ENCODE assay signal across 2 cellular contexts in genomic region chr16:55242667-55243066, GRCh38.
TF ChIP-seq lines count a peak whose summit lies in the region.

No MANE protein-coding gene starts in this region.

TF ChIP-seq in GM23338, 12 proteins besides CTCF, POLR2A, EP300 and RAD21:
- TF ChIP-seq, protein P1, sequence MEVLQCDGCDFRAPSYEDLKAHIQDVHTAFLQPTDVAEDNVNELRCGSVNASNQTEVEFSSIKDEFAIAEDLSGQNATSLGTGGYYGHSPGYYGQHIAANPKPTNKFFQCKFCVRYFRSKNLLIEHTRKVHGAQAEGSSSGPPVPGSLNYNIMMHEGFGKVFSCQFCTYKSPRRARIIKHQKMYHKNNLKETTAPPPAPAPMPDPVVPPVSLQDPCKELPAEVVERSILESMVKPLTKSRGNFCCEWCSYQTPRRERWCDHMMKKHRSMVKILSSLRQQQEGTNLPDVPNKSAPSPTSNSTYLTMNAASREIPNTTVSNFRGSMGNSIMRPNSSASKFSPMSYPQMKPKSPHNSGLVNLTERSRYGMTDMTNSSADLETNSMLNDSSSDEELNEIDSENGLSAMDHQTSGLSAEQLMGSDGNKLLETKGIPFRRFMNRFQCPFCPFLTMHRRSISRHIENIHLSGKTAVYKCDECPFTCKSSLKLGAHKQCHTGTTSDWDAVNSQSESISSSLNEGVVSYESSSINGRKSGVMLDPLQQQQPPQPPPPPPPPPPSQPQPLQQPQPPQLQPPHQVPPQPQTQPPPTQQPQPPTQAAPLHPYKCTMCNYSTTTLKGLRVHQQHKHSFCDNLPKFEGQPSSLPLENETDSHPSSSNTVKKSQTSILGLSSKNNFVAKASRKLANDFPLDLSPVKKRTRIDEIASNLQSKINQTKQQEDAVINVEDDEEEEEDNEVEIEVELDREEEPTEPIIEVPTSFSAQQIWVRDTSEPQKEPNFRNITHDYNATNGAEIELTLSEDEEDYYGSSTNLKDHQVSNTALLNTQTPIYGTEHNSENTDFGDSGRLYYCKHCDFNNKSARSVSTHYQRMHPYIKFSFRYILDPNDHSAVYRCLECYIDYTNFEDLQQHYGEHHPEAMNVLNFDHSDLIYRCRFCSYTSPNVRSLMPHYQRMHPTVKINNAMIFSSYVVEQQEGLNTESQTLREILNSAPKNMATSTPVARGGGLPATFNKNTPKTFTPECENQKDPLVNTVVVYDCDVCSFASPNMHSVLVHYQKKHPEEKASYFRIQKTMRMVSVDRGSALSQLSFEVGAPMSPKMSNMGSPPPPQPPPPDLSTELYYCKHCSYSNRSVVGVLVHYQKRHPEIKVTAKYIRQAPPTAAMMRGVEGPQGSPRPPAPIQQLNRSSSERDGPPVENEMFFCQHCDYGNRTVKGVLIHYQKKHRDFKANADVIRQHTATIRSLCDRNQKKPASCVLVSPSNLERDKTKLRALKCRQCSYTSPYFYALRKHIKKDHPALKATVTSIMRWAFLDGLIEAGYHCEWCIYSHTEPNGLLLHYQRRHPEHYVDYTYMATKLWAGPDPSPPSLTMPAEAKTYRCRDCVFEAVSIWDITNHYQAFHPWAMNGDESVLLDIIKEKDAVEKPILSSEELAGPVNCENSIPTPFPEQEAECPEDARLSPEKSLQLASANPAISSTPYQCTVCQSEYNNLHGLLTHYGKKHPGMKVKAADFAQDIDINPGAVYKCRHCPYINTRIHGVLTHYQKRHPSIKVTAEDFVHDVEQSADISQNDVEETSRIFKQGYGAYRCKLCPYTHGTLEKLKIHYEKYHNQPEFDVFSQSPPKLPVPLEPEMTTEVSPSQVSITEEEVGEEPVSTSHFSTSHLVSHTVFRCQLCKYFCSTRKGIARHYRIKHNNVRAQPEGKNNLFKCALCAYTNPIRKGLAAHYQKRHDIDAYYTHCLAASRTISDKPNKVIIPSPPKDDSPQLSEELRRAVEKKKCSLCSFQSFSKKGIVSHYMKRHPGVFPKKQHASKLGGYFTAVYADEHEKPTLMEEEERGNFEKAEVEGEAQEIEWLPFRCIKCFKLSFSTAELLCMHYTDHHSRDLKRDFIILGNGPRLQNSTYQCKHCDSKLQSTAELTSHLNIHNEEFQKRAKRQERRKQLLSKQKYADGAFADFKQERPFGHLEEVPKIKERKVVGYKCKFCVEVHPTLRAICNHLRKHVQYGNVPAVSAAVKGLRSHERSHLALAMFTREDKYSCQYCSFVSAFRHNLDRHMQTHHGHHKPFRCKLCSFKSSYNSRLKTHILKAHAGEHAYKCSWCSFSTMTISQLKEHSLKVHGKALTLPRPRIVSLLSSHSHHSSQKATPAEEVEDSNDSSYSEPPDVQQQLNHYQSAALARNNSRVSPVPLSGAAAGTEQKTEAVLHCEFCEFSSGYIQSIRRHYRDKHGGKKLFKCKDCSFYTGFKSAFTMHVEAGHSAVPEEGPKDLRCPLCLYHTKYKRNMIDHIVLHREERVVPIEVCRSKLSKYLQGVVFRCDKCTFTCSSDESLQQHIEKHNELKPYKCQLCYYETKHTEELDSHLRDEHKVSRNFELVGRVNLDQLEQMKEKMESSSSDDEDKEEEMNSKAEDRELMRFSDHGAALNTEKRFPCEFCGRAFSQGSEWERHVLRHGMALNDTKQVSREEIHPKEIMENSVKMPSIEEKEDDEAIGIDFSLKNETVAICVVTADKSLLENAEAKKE (CRISPR knock-in tag; IDR thresholded peaks at IDR 0.05): no peak
- TF ChIP-seq STAT1 (IDR thresholded peaks at IDR 0.05; ENCODE audit: unreplicated experiment) (no peak), CREB1 (CRISPR knock-in tag; IDR thresholded peaks at IDR 0.05; ENCODE audit: low read depth) (no peak), EZH2phosphoT487 (IDR thresholded peaks at IDR 0.05; ENCODE audit: unreplicated experiment) (no peak), ZNF114 (CRISPR knock-in tag; IDR thresholded peaks at IDR 0.05) (no peak), NANOG (IDR thresholded peaks at IDR 0.05; ENCODE audit: borderline replicate concordance) (no peak)

TF ChIP-seq in K562, 482 proteins besides CTCF, POLR2A, EP300 and RAD21:
- TF ChIP-seq, protein P2, sequence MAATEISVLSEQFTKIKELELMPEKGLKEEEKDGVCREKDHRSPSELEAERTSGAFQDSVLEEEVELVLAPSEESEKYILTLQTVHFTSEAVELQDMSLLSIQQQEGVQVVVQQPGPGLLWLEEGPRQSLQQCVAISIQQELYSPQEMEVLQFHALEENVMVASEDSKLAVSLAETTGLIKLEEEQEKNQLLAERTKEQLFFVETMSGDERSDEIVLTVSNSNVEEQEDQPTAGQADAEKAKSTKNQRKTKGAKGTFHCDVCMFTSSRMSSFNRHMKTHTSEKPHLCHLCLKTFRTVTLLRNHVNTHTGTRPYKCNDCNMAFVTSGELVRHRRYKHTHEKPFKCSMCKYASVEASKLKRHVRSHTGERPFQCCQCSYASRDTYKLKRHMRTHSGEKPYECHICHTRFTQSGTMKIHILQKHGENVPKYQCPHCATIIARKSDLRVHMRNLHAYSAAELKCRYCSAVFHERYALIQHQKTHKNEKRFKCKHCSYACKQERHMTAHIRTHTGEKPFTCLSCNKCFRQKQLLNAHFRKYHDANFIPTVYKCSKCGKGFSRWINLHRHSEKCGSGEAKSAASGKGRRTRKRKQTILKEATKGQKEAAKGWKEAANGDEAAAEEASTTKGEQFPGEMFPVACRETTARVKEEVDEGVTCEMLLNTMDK (IDR thresholded peaks at IDR 0.05; ENCODE audit: borderline replicate concordance, insufficient read depth, low read depth, low read length, poor library complexity, severe bottlenecking): peak; percentile 20
- TF ChIP-seq ARHGAP35 (IDR thresholded peaks at IDR 0.05; ENCODE audit: partially characterized antibody) (no peak), TCF3 (CRISPR knock-in tag; IDR thresholded peaks at IDR 0.05) (no peak)
TF ChIP-seq in K562: peak in this region for 1.
